8 cellular contexts compared by ENCODE assay signal in genomic region chr10:62244785-62245595, GRCh38. TPM values are rescaled to one million over a fixed set of nuclear protein-coding genes. Genes with fewer than 3 reads are reported as not detected.
DNase-seq lines count a peak whose midpoint lies in the region; ATAC-seq and TF ChIP-seq lines count a peak whose summit lies in the region.

No MANE protein-coding gene starts in this region.

- H4K20me1 ChIP-seq in neural progenitor cell (ENCODE audit: low read depth) = peaks cover 6% of the 10 kb centered on the region

- no peak overlapping the region for H3K27ac ChIP-seq in neural progenitor cell

- H3K4me1 Mint-ChIP-seq in activated CD4-positive, alpha-beta memory T cell treated with anti-CD3 and anti-CD28 coated beads, Interleukin-2, amount 10 ng/mL, durations not matched to agents 7 days and 5 days = peaks cover 37% of the 10 kb centered on the region
- peaks cover 2% of the 10 kb centered on the region for H3K4me1 Mint-ChIP-seq in neural progenitor cell

- peaks cover 33% of the 10 kb centered on the region for H3K4me1 ChIP-seq in BE2C
- H3K4me1 ChIP-seq in neural progenitor cell = no peaks in the 10 kb centered on the region

- TF ChIP-seq CTCF in BE2C (IDR thresholded peaks at IDR 0.05; ENCODE audit: low read depth, low read length) = peak; percentile 93
- peak; percentile 91 for TF ChIP-seq CTCF in neural progenitor cell (IDR thresholded peaks at IDR 0.05)

- H3K27ac Mint-ChIP-seq in activated CD4-positive, alpha-beta memory T cell treated with anti-CD3 and anti-CD28 coated beads, Interleukin-2, amount 10 ng/mL, durations not matched to agents 7 days and 5 days = peak overlapping the region; percentile 65
- H3K27ac Mint-ChIP-seq in neural progenitor cell = no peak overlapping the region

- H3K27me3 Mint-ChIP-seq in activated CD4-positive, alpha-beta memory T cell treated with anti-CD3 and anti-CD28 coated beads, Interleukin-2, amount 10 ng/mL, durations not matched to agents 7 days and 5 days = no peaks in the 10 kb centered on the region
- H3K27me3 Mint-ChIP-seq in neural progenitor cell (ENCODE audit: insufficient read depth, low read depth) = peaks cover 2% of the 10 kb centered on the region

- H3K27me3 ChIP-seq in BE2C (no peaks in the 10 kb centered on the region), neural progenitor cell (no peaks in the 10 kb centered on the region)

- POLR2A ChIA-PET in activated CD4-positive, alpha-beta memory T cell treated with anti-CD3 and anti-CD28 coated beads, Interleukin-2, amount 10 ng/mL, durations not matched to agents 7 days and 5 days (lab: Charles Lee) = interaction anchor here (0.7 to 3.9 kb wide), 22 partner anchors 20 to 494 kb away, joined by 3 to 114 read pairs (median 6); partner anchors contain the start of gene ARID5B

- peaks cover 12% of the 10 kb centered on the region for H3F3A ChIP-seq in neural progenitor cell (ENCODE audit: low read depth)

- no peak overlapping the region for H3K9ac ChIP-seq in neural progenitor cell

- no peaks in the 10 kb centered on the region for H3K9me3 ChIP-seq in BE2C
- H3K9me3 ChIP-seq in neural progenitor cell (ENCODE audit: low read depth) = no peaks in the 10 kb centered on the region

- peaks cover 38% of the 10 kb centered on the region for H3K79me2 ChIP-seq in neural progenitor cell (ENCODE audit: low read depth)

- no peaks in the 10 kb centered on the region for H3K36me3 ChIP-seq in BE2C
- H3K36me3 ChIP-seq in neural progenitor cell = no peaks in the 10 kb centered on the region

- peak; percentile 36 for DNase-seq in BE2C
- DNase-seq in NCI-H2227 (lab: John Stamatoyannopoulos, UW; ENCODE audit: unreplicated experiment) = peak; percentile 42
- peak; percentile 59 for DNase-seq in activated CD4-positive, alpha-beta memory T cell treated with anti-CD3 and anti-CD28 coated beads, Interleukin-2, amount 10 ng/mL, durations not matched to agents 7 days and 5 days
- DNase-seq in fibroblast of gingiva (ENCODE audit: low read depth) = peak; percentile 69
- peak; percentile 60 for DNase-seq in neural progenitor cell (ENCODE audit: low spot score)
- no peak for DNase-seq in cortex of kidney (lab: John Stamatoyannopoulos, UW)

- ATAC-seq in GM18502 (IDR thresholded peaks at IDR 0.05; ENCODE audit: poor library complexity, unreplicated experiment) (peak; percentile 64), HG02973 (IDR thresholded peaks at IDR 0.05; ENCODE audit: unreplicated experiment) (peak; percentile 59)

- H3K4me3 ChIP-seq in BE2C (ENCODE audit: low read depth, low read length) (no peak overlapping the region), neural progenitor cell (no peak overlapping the region)

- H3K9me3 Mint-ChIP-seq in activated CD4-positive, alpha-beta memory T cell treated with anti-CD3 and anti-CD28 coated beads, Interleukin-2, amount 10 ng/mL, durations not matched to agents 7 days and 5 days = no peaks in the 10 kb centered on the region
- no peaks in the 10 kb centered on the region for H3K9me3 Mint-ChIP-seq in neural progenitor cell

- no peaks in the 10 kb centered on the region for H3K36me3 Mint-ChIP-seq in activated CD4-positive, alpha-beta memory T cell treated with anti-CD3 and anti-CD28 coated beads, Interleukin-2, amount 10 ng/mL, durations not matched to agents 7 days and 5 days (ENCODE audit: low read depth)
- no peaks in the 10 kb centered on the region for H3K36me3 Mint-ChIP-seq in neural progenitor cell

- no peak overlapping the region for H3K4me2 ChIP-seq in neural progenitor cell

- peak overlapping the region; percentile 52 for H3K4me3 Mint-ChIP-seq in activated CD4-positive, alpha-beta memory T cell treated with anti-CD3 and anti-CD28 coated beads, Interleukin-2, amount 10 ng/mL, durations not matched to agents 7 days and 5 days
- no peak overlapping the region for H3K4me3 Mint-ChIP-seq in neural progenitor cell

- H2AFZ ChIP-seq in neural progenitor cell (replicated peaks) = no peak overlapping the region

- CTCF ChIA-PET in activated CD4-positive, alpha-beta memory T cell treated with anti-CD3 and anti-CD28 coated beads, Interleukin-2, amount 10 ng/mL, durations not matched to agents 7 days and 5 days (lab: Charles Lee) = interaction anchor here (0.7 to 6.9 kb wide), 47 partner anchors 8 to 494 kb away, joined by 3 to 204 read pairs (median 4); partner anchors contain the start of gene ARID5B

RNA-seq across cellular contexts. Expression of gene RTKN2, which starts 23.7 kb away (rescaled TPM):
- 0.73 TPM for polyA plus RNA-seq in BE2C (2012; ENCODE audit: insufficient read depth, insufficient read length, low read depth)
- 1 to 10 TPM; 6.6 to 6.9 TPM for total RNA-seq in activated CD4-positive, alpha-beta memory T cell treated with anti-CD3 and anti-CD28 coated beads, Interleukin-2, amount 10 ng/mL, durations not matched to agents 7 days and 5 days
- total RNA-seq in neural progenitor cell (ENCODE audit: low replicate concordance) = 39.1 and 65.9 TPM in 2 replicates
